In the genomic region with DNA sequence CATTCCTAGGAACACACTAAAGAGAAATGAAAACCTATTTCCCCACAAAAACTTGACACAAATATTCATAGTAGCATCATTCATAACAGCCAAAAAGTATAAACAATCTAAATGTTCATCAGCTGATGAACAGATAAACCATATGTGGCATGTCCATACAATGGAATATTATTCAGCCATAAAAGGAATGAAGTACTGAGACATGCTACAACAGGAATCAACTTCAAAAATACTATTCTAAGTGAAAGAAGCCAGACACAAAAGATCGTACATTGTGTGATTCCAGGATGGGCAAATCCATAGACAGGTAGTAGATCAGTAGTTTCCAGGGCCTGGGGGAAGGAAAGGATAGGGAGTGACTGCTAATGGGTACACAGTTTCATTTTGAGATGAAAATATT, we compare ENCODE assay signal across 36 cellular contexts.
"Had no signal": no experiment of that assay in that cellular context is flagged by ENCODE, and none has a peak within 500 bp of the region (broad histone marks: within the 10 kb centered on the region; RNA-seq: fewer than 3 reads in every experiment).

No MANE protein-coding gene starts in this region.

- H3K27me3 ChIP-seq: brain microvascular endothelial cell, cardiac muscle cell, Peyer's patch had no signal

- H3K9me3 ChIP-seq: Peyer's patch had no signal

- ATAC-seq: activated CD4-positive, alpha-beta T cell treated with anti-CD3 and anti-CD28 coated beads for 36 hours; activated CD4-positive, CD25-positive, alpha-beta regulatory T cell treated with anti-CD3 and anti-CD28 coated beads, Interleukin-2, amount 50 U/mL, for 24 hours; activated CD8-positive, alpha-beta T cell treated with anti-CD3 and anti-CD28 coated beads, Interleukin-2, amount 10 ng/mL, durations not matched to agents 7 days and 5 days; PC-3; WTC11 had no signal

- H3K4me3 ChIP-seq: cardiac muscle cell, Peyer's patch had no signal

- H3K4me3 Mint-ChIP-seq: activated CD4-positive, alpha-beta T cell treated with anti-CD3 and anti-CD28 coated beads for 36 hours; activated CD4-positive, alpha-beta T cell treated with anti-CD3 and anti-CD28 coated beads, Interleukin-2, amount 10 ng/mL, durations not matched to agents 7 days and 5 days; activated CD8-positive, alpha-beta T cell treated with anti-CD3 and anti-CD28 coated beads, Interleukin-2, amount 10 ng/mL, durations not matched to agents 7 days and 5 days; activated naive CD8-positive, alpha-beta T cell treated with anti-CD3 and anti-CD28 coated beads for 36 hours; central memory CD8-positive, alpha-beta T cell; T-helper 1 cell treated with Interleukin-12 subunit alpha and Interleukin-12 subunit beta and Interleukin-4 antibody, amounts not matched to agents 30 μg/mL and 1 μg/mL, for 36 hours; T-helper 2 cell treated with Interferon-gamma antibody and Interleukin-4, amounts not matched to agents 5 μg/mL and 100 μg/mL, for 36 hours; WTC11 had no signal

- H3K27me3 Mint-ChIP-seq: activated CD4-positive, alpha-beta T cell treated with anti-CD3 and anti-CD28 coated beads for 36 hours; activated CD4-positive, alpha-beta T cell treated with anti-CD3 and anti-CD28 coated beads, Interleukin-2, amount 10 ng/mL, durations not matched to agents 7 days and 5 days; activated naive CD8-positive, alpha-beta T cell treated with anti-CD3 and anti-CD28 coated beads for 36 hours; central memory CD8-positive, alpha-beta T cell had no signal

- H3K9me3 Mint-ChIP-seq: central memory CD8-positive, alpha-beta T cell; T-helper 1 cell treated with Interleukin-12 subunit alpha and Interleukin-12 subunit beta and Interleukin-4 antibody, amounts not matched to agents 30 μg/mL and 1 μg/mL, for 36 hours; T-helper 2 cell treated with Interferon-gamma antibody and Interleukin-4, amounts not matched to agents 5 μg/mL and 100 μg/mL, for 36 hours had no signal

- H3K27ac Mint-ChIP-seq: activated CD4-positive, alpha-beta T cell treated with anti-CD3 and anti-CD28 coated beads for 36 hours; activated CD4-positive, alpha-beta T cell treated with anti-CD3 and anti-CD28 coated beads, Interleukin-2, amount 10 ng/mL, durations not matched to agents 7 days and 5 days; activated CD8-positive, alpha-beta T cell treated with anti-CD3 and anti-CD28 coated beads, Interleukin-2, amount 10 ng/mL, durations not matched to agents 7 days and 5 days; activated naive CD8-positive, alpha-beta T cell treated with anti-CD3 and anti-CD28 coated beads for 36 hours; T-helper 1 cell treated with Interleukin-12 subunit alpha and Interleukin-12 subunit beta and Interleukin-4 antibody, amounts not matched to agents 30 μg/mL and 1 μg/mL, for 36 hours; T-helper 2 cell treated with Interferon-gamma antibody and Interleukin-4, amounts not matched to agents 5 μg/mL and 100 μg/mL, for 36 hours; WTC11 had no signal

- H3K27ac ChIP-seq: brain microvascular endothelial cell, cardiac muscle cell, Peyer's patch had no signal

- H3K36me3 ChIP-seq: brain microvascular endothelial cell, cardiac muscle cell, Peyer's patch had no signal

- DNase-seq: activated CD4-positive, alpha-beta T cell treated with anti-CD3 and anti-CD28 coated beads for 36 hours; activated CD4-positive, alpha-beta T cell treated with anti-CD3 and anti-CD28 coated beads, Interleukin-2, amount 10 ng/mL, durations not matched to agents 7 days and 5 days; activated CD4-positive, alpha-beta T cell treated with anti-CD3 and anti-CD28 coated beads, Interleukin-2, amount 50 U/mL, for 48 hours; activated CD8-positive, alpha-beta T cell treated with anti-CD3 and anti-CD28 coated beads, Interleukin-2, amount 10 ng/mL, durations not matched to agents 7 days and 5 days; activated effector memory CD4-positive, alpha-beta T cell treated with anti-CD3 and anti-CD28 coated beads, Interleukin-2, amount 50 U/mL, for 16 hours; activated naive CD4-positive, alpha-beta T cell; activated naive CD4-positive, alpha-beta T cell treated with anti-CD3 and anti-CD28 coated beads, Interleukin-2, amount 50 U/mL, for 16 hours; activated naive CD8-positive, alpha-beta T cell treated with anti-CD3 and anti-CD28 coated beads for 36 hours; activated T-cell treated with anti-CD3 and anti-CD28 coated beads, Interleukin-2, amount 50 U/mL, for 48 hours; amniotic stem cell; aorta; brain microvascular endothelial cell; Kasumi-1; KG1; MM.1S; MV-4-11; NCI-H1092; NCI-H1436 treated with DMSO at 0.1 percent for 48 hours; NCI-H187; NCI-H2029 treated with DMSO at 0.1 percent for 48 hours; NCI-H2107; NCI-H2171 treated with DMSO at 0.1 percent for 48 hours; NCI-H2227 treated with DMSO at 0.1 percent for 48 hours; NCI-H446; NCI-H510A treated with DMSO at 0.1 percent for 48 hours; NK-92 treated with Interleukin-12 subunit alpha and Interleukin-12 subunit beta, amount 100 ng/mL, for 24 hours; PC-3; Peyer's patch; Right ventricle myocardium superior; RPMI8226 had no signal

- H3K4me1 ChIP-seq: Peyer's patch had no signal

- H3K4me1 Mint-ChIP-seq: activated CD4-positive, alpha-beta T cell treated with anti-CD3 and anti-CD28 coated beads, Interleukin-2, amount 10 ng/mL, durations not matched to agents 7 days and 5 days; WTC11 had no signal
